17 cellular contexts compared by ENCODE assay signal in genomic region chr5:153640293-153640692, GRCh38.
DNase-seq lines count a peak whose midpoint lies in the region; ATAC-seq and TF ChIP-seq lines count a peak whose summit lies in the region.
"Had no signal": no experiment of that assay in that cellular context is flagged by ENCODE, and none has a peak within 500 bp of the region (broad histone marks: within the 10 kb centered on the region; RNA-seq: fewer than 3 reads in every experiment).

No MANE protein-coding gene starts in this region.

- H3K27me3 ChIP-seq in right atrium auricular region (no peaks in the 10 kb centered on the region), left ventricle myocardium inferior (ENCODE audit: low read depth) (no peaks in the 10 kb centered on the region)
- H3K27me3 ChIP-seq: BE2C, BLaER1 had no signal

- H3K36me3 ChIP-seq in right atrium auricular region (no peaks in the 10 kb centered on the region), left ventricle myocardium inferior (no peaks in the 10 kb centered on the region)
- H3K36me3 ChIP-seq: BE2C, BLaER1 had no signal

- DNase-seq in Right ventricle myocardium superior (no peak), right atrium auricular region (ENCODE audit: low spot score) (no peak), left ventricle myocardium inferior (no peak), left ventricle myocardium superior (no peak), D341Med (ENCODE audit: low spot score) (no peak)
- DNase-seq: 8988T; ACHN; BE2C; C1 segment of cervical spinal cord; CD4-positive, alpha-beta memory T cell; CD4-positive, CD25-positive, alpha-beta regulatory T cell; CD8-positive, alpha-beta memory T cell; COR-L47; DMS79 treated with DMSO at 0.1 percent for 48 hours; GF-D8 had no signal

- intact Hi-C loops in Right ventricle myocardium superior (cut with DNase I), result no loop called here
- intact Hi-C loops in left ventricle myocardium inferior (cut with micrococcal nuclease), result no loop called here
- intact Hi-C loops in left ventricle myocardium superior (cut with micrococcal nuclease), result no loop called here

- no peak for TF ChIP-seq CTCF in right atrium auricular region (IDR thresholded peaks at IDR 0.05)
- TF ChIP-seq CTCF in left ventricle myocardium inferior (IDR thresholded peaks at IDR 0.05; ENCODE audit: borderline replicate concordance), result no peak

- H3K27ac ChIP-seq in right atrium auricular region (no peak overlapping the region), left ventricle myocardium inferior (replicated peaks) (peak overlapping the region; percentile 2)
- H3K27ac ChIP-seq: BLaER1 had no signal

- peaks cover 0 to 15% of the 10 kb centered on the region in 2 donors for H3K4me1 ChIP-seq in right atrium auricular region
- H3K4me1 ChIP-seq in left ventricle myocardium inferior, result peaks cover 38% of the 10 kb centered on the region
- H3K4me1 ChIP-seq: BE2C, BLaER1 had no signal

- peak; percentile 40 for ATAC-seq in Right ventricle myocardium superior (ENCODE audit: poor library complexity)
- ATAC-seq in left ventricle myocardium superior, result peak; percentile 53
- no peak for ATAC-seq in GM21526 (IDR thresholded peaks at IDR 0.05; ENCODE audit: low FRiP score, unreplicated experiment)

- H3K4me3 ChIP-seq in right atrium auricular region (no peak overlapping the region), left ventricle myocardium inferior (no peak overlapping the region)
- H3K4me3 ChIP-seq: BLaER1 had no signal

- H3K9me3 ChIP-seq in right atrium auricular region (no peaks in the 10 kb centered on the region), left ventricle myocardium inferior (replicated peaks) (no peaks in the 10 kb centered on the region)
- H3K9me3 ChIP-seq: BE2C, BLaER1 had no signal
